ENCODE assay signal across 7 cellular contexts in the genomic region with DNA sequence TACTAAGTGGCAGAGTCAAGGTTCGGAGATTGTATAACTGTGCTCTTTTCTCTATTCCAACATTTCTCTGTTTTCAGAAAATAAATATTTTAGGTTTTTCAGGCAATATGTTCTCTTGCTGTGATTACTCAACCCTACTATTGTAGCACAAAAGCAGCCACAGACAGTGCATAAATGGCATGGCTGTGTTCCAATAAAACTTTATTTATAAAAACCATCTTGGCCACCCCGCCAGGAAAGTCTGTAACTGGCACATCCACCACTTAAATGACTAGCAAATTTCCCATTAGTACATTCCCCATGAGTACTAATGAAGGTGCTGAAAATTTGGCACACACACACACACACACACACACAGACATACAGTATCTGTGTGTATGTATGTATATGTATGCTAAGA.
"Had no signal": no experiment of that assay in that cellular context is flagged by ENCODE, and none has a peak within 500 bp of the region (broad histone marks: within the 10 kb centered on the region; RNA-seq: fewer than 3 reads in every experiment).

No MANE protein-coding gene starts in this region.

- H3K4me1 Mint-ChIP-seq: IgD-negative memory B cell had no signal

- H3K27ac ChIP-seq: HL-60, KMS-11 had no signal

- FAIRE-seq: HTR-8/SVneo had no signal

- DNase-seq: IMR-90, KBM-7, KG1 had no signal

- H3K4me2 ChIP-seq: KMS-11 had no signal

- H3K9ac ChIP-seq: KMS-11 had no signal

- H3K27ac Mint-ChIP-seq: IgD-negative memory B cell had no signal

- H3K36me3 Mint-ChIP-seq: IgD-negative memory B cell had no signal
